ENCODE assay signal across 1 cellular context in genomic region chr4:118585015-118585414, GRCh38.
TF ChIP-seq lines count a peak whose summit lies in the region.

No MANE protein-coding gene starts in this region.

TF ChIP-seq in SK-N-SH, 30 proteins besides CTCF, POLR2A, EP300 and RAD21 (continued from another document):
- TF ChIP-seq GABPA (IDR thresholded peaks at IDR 0.05; ENCODE audit: low read depth) = no peak
- no peak for TF ChIP-seq EZH2phosphoT487 (IDR thresholded peaks at IDR 0.05; ENCODE audit: borderline replicate concordance, low read depth)
- no peak for TF ChIP-seq RFX5 (IDR thresholded peaks at IDR 0.05; ENCODE audit: low read length)
- TF ChIP-seq POLR2AphosphoS5 (IDR thresholded peaks at IDR 0.05; ENCODE audit: low read depth, low read length) = no peak
- no peak for TF ChIP-seq MXI1 (IDR thresholded peaks at IDR 0.05; ENCODE audit: low read depth, low read length)
- no peak for TF ChIP-seq REST (IDR thresholded peaks at IDR 0.05; ENCODE audit: low read depth, low read length)
- no peak for TF ChIP-seq FOSL2 (IDR thresholded peaks at IDR 0.05; ENCODE audit: borderline replicate concordance, low read depth)
- no peak for TF ChIP-seq FOXM1 (IDR thresholded peaks at IDR 0.05; ENCODE audit: low read depth)
- no peak for TF ChIP-seq ELF1 (IDR thresholded peaks at IDR 0.05)
- no peak for TF ChIP-seq TCF12 (IDR thresholded peaks at IDR 0.05)
- TF ChIP-seq TEAD4 (IDR thresholded peaks at IDR 0.05; ENCODE audit: borderline replicate concordance, insufficient read depth) = no peak
- TF ChIP-seq JUND (IDR thresholded peaks at IDR 0.05) = no peak
- TF ChIP-seq USF1 (IDR thresholded peaks at IDR 0.05; ENCODE audit: borderline replicate concordance, low read depth) = no peak
- no peak for TF ChIP-seq MEF2A (IDR thresholded peaks at IDR 0.05; ENCODE audit: borderline replicate concordance, low read depth)
